ENCODE assay signal across 18 cellular contexts in genomic region chr22:17898375-17898774, GRCh38.
DNase-seq lines count a peak whose midpoint lies in the region; ATAC-seq and TF ChIP-seq lines count a peak whose summit lies in the region.
"Had no signal": no experiment of that assay in that cellular context is flagged by ENCODE, and none has a peak within 500 bp of the region (broad histone marks: within the 10 kb centered on the region; RNA-seq: fewer than 3 reads in every experiment).

No MANE protein-coding gene starts in this region.

- WGBS in heart left ventricle, 4 donors: 76 to 84% (median 81%) methylated on average over 8 of the region's 8 CpGs
- WGBS in trophoblast cell (ENCODE audit: extremely low coverage, insufficient coverage, insufficient read length): no CpG with 5 or more reads among the region's 8 CpGs

- no peaks in the 10 kb centered on the region for H3K27me3 Mint-ChIP-seq in stimulated activated naive B cell treated with anti-CD40 and anti-IgM and Interleukin-4, amounts not matched to agents 10 μg/mL and 1 μg/mL and 100 μg/mL, for 72 hours

- H3K23ac ChIP-seq in trophoblast cell (ENCODE audit: low read length): no peak overlapping the region

- no peak for TF ChIP-seq POLR2A in heart left ventricle (IDR thresholded peaks at IDR 0.05)

- no peak overlapping the region for H3K4me3 Mint-ChIP-seq in stimulated activated naive B cell treated with anti-CD40 and anti-IgM and Interleukin-4, amounts not matched to agents 10 μg/mL and 1 μg/mL and 100 μg/mL, for 72 hours
- H3K4me3 Mint-ChIP-seq: GM23338 had no signal

- H3K4me1 Mint-ChIP-seq in stimulated activated naive B cell treated with anti-CD40 and anti-IgM and Interleukin-4, amounts not matched to agents 10 μg/mL and 1 μg/mL and 100 μg/mL, for 72 hours: peaks cover 7 to 9% of the 10 kb centered on the region in 2 donors

- no peak overlapping the region for H3K4ac ChIP-seq in trophoblast cell (ENCODE audit: low read depth, low read length)

- H3K9ac ChIP-seq in trophoblast cell (ENCODE audit: low read length): no peak overlapping the region
- H3K9ac ChIP-seq: BLaER1 treated with 17β-estradiol and CSF1 and Interleukin-3, amounts not matched to agents 10 nM and 100 nM had no signal

- peak overlapping the region; percentile 22 for H3K18ac ChIP-seq in trophoblast cell (ENCODE audit: low read length)

- H3K4me1 ChIP-seq in left ventricle myocardium inferior (peaks cover 35% of the 10 kb centered on the region), heart left ventricle (peaks cover 0 to 25% (median 5%) of the 10 kb centered on the region in 12 donors), trophoblast cell (ENCODE audit: control insufficient read depth in 1 of 2, insufficient read depth in 2 of 2, low read length in 2 of 2) (peaks cover 23 to 28% of the 10 kb centered on the region in 2 experiments)

- H4K8ac ChIP-seq in trophoblast cell (ENCODE audit: low read depth, low read length): no peak overlapping the region

- H3K14ac ChIP-seq in trophoblast cell (ENCODE audit: low read length): peak overlapping the region; percentile 47

- TF ChIP-seq CTCF in left ventricle myocardium inferior (IDR thresholded peaks at IDR 0.05; ENCODE audit: borderline replicate concordance) (no peak), heart left ventricle (IDR thresholded peaks at IDR 0.05) (no peak), dorsolateral prefrontal cortex (IDR thresholded peaks at IDR 0.05 in 54 of 56, conservative IDR thresholded peaks at IDR 0.05 in 2 of 56; ENCODE audit: low read depth in 1 of 56, partially characterized antibody in 56 of 56) (no peak)

- H3K9me3 Mint-ChIP-seq in stimulated activated naive B cell treated with anti-CD40 and anti-IgM and Interleukin-4, amounts not matched to agents 10 μg/mL and 1 μg/mL and 100 μg/mL, for 72 hours: no peaks in the 10 kb centered on the region
- H3K9me3 Mint-ChIP-seq: GM23338 had no signal

- peak overlapping the region; percentile 40 for H4K91ac ChIP-seq in trophoblast cell (ENCODE audit: low read depth, low read length)

- H3K36me3 ChIP-seq in left ventricle myocardium inferior (peaks cover 90% of the 10 kb centered on the region), heart left ventricle (peaks cover 0 to 90% (median 76%) of the 10 kb centered on the region in 9 donors), trophoblast cell (ENCODE audit: control insufficient read depth in 1 of 2, insufficient read depth in 2 of 2, low read length in 2 of 2) (peaks cover 6 to 14% of the 10 kb centered on the region in 2 experiments)

- H3K4me3 ChIP-seq in left ventricle myocardium inferior: no peak overlapping the region
- H3K4me3 ChIP-seq in heart left ventricle: no peak overlapping the region
- peak overlapping the region in 1 of 59 donors; percentile 5 for H3K4me3 ChIP-seq in dorsolateral prefrontal cortex
- H3K4me3 ChIP-seq in trophoblast cell (ENCODE audit: low read depth, low read length): no peak overlapping the region
- H3K4me3 ChIP-seq: BLaER1 treated with 17β-estradiol and CSF1 and Interleukin-3, amounts not matched to agents 10 nM and 100 nM; GM23338; K562 had no signal

- H2AK5ac ChIP-seq in trophoblast cell (ENCODE audit: low read length): no peak overlapping the region

- no peak overlapping the region for H4K12ac ChIP-seq in trophoblast cell (ENCODE audit: low read depth, low read length)

- DNase-seq in left ventricle myocardium inferior (no peak), heart left ventricle (no peak), dorsolateral prefrontal cortex (no peak), trophoblast cell (no peak), SIG-M5 treated with dmso at 0.1 percent for 504 hours (lab: John Stamatoyannopoulos, UW; ENCODE audit: unreplicated experiment) (no peak), CD1c-positive myeloid dendritic cell (ENCODE audit: extremely low spot score) (no peak)
- no peak for DNase-seq in stimulated activated naive B cell treated with anti-CD40 and anti-IgM and Interleukin-4, amounts not matched to agents 10 μg/mL and 1 μg/mL and 100 μg/mL, for 72 hours
- no peak for DNase-seq in effector CD8-positive, alpha-beta T cell (lab: John Stamatoyannopoulos, UW)
- DNase-seq: GDM1, NCI-H146, NCI-H2081, NCI-H748 treated with DMSO at 0.1 percent for 48 hours, OCI-M1 had no signal

- H2AFZ ChIP-seq in trophoblast cell (ENCODE audit: insufficient read depth, low read length, poor library complexity): no peak overlapping the region
- H2AFZ ChIP-seq: GM23338 had no signal

- H2BK120ac ChIP-seq in trophoblast cell (ENCODE audit: insufficient read depth, low read length, poor library complexity): no peak overlapping the region

- H3K79me2 ChIP-seq in trophoblast cell (ENCODE audit: control insufficient read depth, insufficient read depth, low read length, poor library complexity): peaks cover 2% of the 10 kb centered on the region

- no peak overlapping the region for H3K4me2 ChIP-seq in trophoblast cell (ENCODE audit: low read length)
- H3K4me2 ChIP-seq: GM23338 had no signal

- H3K79me1 ChIP-seq in trophoblast cell (ENCODE audit: low read length): peaks cover 10% of the 10 kb centered on the region

- H3K27ac Mint-ChIP-seq in stimulated activated naive B cell treated with anti-CD40 and anti-IgM and Interleukin-4, amounts not matched to agents 10 μg/mL and 1 μg/mL and 100 μg/mL, for 72 hours: peak overlapping the region; percentile 56
- H3K27ac Mint-ChIP-seq: GM23338 had no signal

- ATAC-seq in heart left ventricle: no peak
- ATAC-seq in stimulated activated naive B cell treated with anti-CD40 and anti-IgM and Interleukin-4, amounts not matched to agents 10 μg/mL and 1 μg/mL and 100 μg/mL, for 72 hours (replicated peaks): no peak
- ATAC-seq: GM23338, HCT116, K562 had no signal

- H2BK12ac ChIP-seq in trophoblast cell (ENCODE audit: low read length): peak overlapping the region; percentile 55

- H2BK5ac ChIP-seq in trophoblast cell (ENCODE audit: low read depth, low read length, poor library complexity): peak overlapping the region; percentile 29

- H3K9me3 ChIP-seq in left ventricle myocardium inferior (replicated peaks): no peaks in the 10 kb centered on the region
- no peaks in the 10 kb centered on the region for H3K9me3 ChIP-seq in heart left ventricle
- no peaks in the 10 kb centered on the region for H3K9me3 ChIP-seq in trophoblast cell (ENCODE audit: insufficient read depth, low read depth, low read length)
- H3K9me3 ChIP-seq: BLaER1 treated with 17β-estradiol and CSF1 and Interleukin-3, amounts not matched to agents 10 nM and 100 nM had no signal

- intact Hi-C loops in left ventricle myocardium inferior (cut with micrococcal nuclease) (no loop called here), heart left ventricle (cut with DNase I) (loop anchor here in 5 of 10 donors (10.0 kb wide), 4 partner anchors 64 to 176 kb away; partner anchors contain the start of gene PEX26 (in 1 of the 5)), dorsolateral prefrontal cortex (cut with DNase I) (loop anchor here in 1 of 2 donors (5.0 kb wide), 1 partner anchor 179 kb away; the partner anchor contains the start of gene PEX26)

- peak overlapping the region; percentile 79 for H3K27ac ChIP-seq in left ventricle myocardium inferior (replicated peaks)
- H3K27ac ChIP-seq in heart left ventricle: peak overlapping the region in 6 of 12 donors; percentile 25 to 56 (median 42)
- peak overlapping the region in 58 of 59 donors; percentile 8 to 95 (median 73) for H3K27ac ChIP-seq in dorsolateral prefrontal cortex
- H3K27ac ChIP-seq in trophoblast cell (ENCODE audit: low read depth, low read length): no peak overlapping the region
- H3K27ac ChIP-seq: BLaER1 treated with 17β-estradiol and CSF1 and Interleukin-3, amounts not matched to agents 10 nM and 100 nM; RWPE1 had no signal

- peaks cover 54 to 71% of the 10 kb centered on the region in 2 donors for H3K36me3 Mint-ChIP-seq in stimulated activated naive B cell treated with anti-CD40 and anti-IgM and Interleukin-4, amounts not matched to agents 10 μg/mL and 1 μg/mL and 100 μg/mL, for 72 hours

- H3K27me3 ChIP-seq in left ventricle myocardium inferior (ENCODE audit: low read depth) (no peaks in the 10 kb centered on the region), heart left ventricle (no peaks in the 10 kb centered on the region), dorsolateral prefrontal cortex (no peaks in the 10 kb centered on the region), trophoblast cell (ENCODE audit: insufficient read depth, low read length) (no peaks in the 10 kb centered on the region)
- H3K27me3 ChIP-seq: BLaER1 treated with 17β-estradiol and CSF1 and Interleukin-3, amounts not matched to agents 10 nM and 100 nM had no signal
